ENCODE assay signal across 8 cellular contexts in the genomic region with DNA sequence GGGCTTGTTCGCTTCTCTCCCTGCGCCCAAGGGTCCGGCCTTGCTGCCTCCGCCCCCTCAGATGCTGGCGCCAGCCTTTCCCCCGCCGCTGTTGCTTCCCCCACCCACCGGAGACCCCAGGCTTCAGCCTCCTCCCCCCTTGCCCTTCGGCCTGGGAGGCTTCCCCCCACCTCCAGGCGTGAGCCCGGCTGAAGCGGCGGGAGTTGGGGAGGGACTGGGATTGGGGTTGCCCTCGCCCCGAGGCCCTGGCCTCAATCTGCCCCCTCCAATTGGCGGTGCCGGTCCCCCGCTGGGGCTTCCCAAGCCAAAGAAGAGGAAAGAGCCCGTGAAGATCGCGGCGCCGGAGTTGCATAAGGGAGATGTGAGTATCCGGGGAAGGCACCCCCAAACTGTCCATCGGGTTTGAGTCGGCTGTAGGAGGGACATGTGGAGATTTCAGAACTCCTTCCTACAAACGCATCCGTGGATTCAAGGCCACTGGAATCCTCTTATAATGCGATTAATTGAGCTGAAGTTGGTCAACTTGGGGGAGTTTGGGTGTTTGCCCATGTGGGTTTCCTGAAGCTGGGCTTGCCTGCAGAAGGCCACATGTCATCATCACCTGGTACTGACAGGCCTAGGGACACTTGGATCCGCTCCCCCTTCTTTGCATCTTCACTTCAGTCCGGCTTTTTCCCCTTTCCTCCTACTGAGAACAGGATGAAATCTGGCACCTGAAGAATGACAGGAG. TPM values are rescaled to one million over a fixed set of nuclear protein-coding genes. Genes with fewer than 3 reads are reported as not detected.
DNase-seq lines count a peak whose midpoint lies in the region; ATAC-seq, FAIRE-seq and TF ChIP-seq lines count a peak whose summit lies in the region.

No MANE protein-coding gene starts in this region.

- FAIRE-seq in HTR-8/SVneo (lab: Jason Lieb, UNC) = no peak

- no peak overlapping the region for H4K5ac ChIP-seq in H9 (ENCODE audit: insufficient read length, low read depth, low read length)

- H3K9me3 Mint-ChIP-seq in H9 = no peaks in the 10 kb centered on the region

- H3K27me3 Mint-ChIP-seq in H9 (ENCODE audit: low read depth) = no peaks in the 10 kb centered on the region

- intact Hi-C loops in uterus (cut with DNase I; ENCODE audit: low total_unique reads) = no loop called here

- H3K18ac ChIP-seq in H9 (ENCODE audit: insufficient read length, low read depth, low read length) = peak overlapping the region; percentile 69

- H3K27me3 ChIP-seq in DND-41 (ENCODE audit: insufficient read depth, low read length, poor library complexity) (no peaks in the 10 kb centered on the region), H9 (ENCODE audit: insufficient read depth, low read length) (no peaks in the 10 kb centered on the region), SJSA1 (replicated peaks) (no peaks in the 10 kb centered on the region), mucosa of rectum (ENCODE audit: control insufficient read depth in 2 of 2, insufficient read depth in 2 of 2, low read length in 2 of 2) (no peaks in the 10 kb centered on the region), uterus (no peaks in the 10 kb centered on the region)
- no peaks in the 10 kb centered on the region for H3K27me3 ChIP-seq in effector memory CD4-positive, alpha-beta T cell (replicated peaks; ENCODE audit: control insufficient read depth, insufficient read depth, low read length, poor library complexity, severe bottlenecking)

- 0 out of 3 replicates have a peak, but pooled peaks have one; percentile 1 for ATAC-seq in DND-41 (ENCODE audit: insufficient read depth, low read depth)

- peak overlapping the region in 1 of 3 experiments; percentile 16; a peak in 5 of 7 replicates for H3K27ac Mint-ChIP-seq in H9

- no peak overlapping the region for H2BK120ac ChIP-seq in H9 (ENCODE audit: low read depth, low read length, poor library complexity, severe bottlenecking)

- WGBS in H9 (ENCODE audit: extremely low coverage, insufficient read length, low lambda C conversion rate) = no CpG with 5 or more reads among the region's 31 CpGs

- no peak overlapping the region for H3T11ph ChIP-seq in H9 (ENCODE audit: low read length)

- no peak overlapping the region for H3K23ac ChIP-seq in H9 (ENCODE audit: insufficient read length, low read depth, low read length)

- H2BK15ac ChIP-seq in H9 (ENCODE audit: low read depth, low read length) = no peak overlapping the region

- H3K79me1 ChIP-seq in H9 (ENCODE audit: insufficient read depth, low read depth, low read length, poor library complexity, severe bottlenecking) = peaks cover 9% of the 10 kb centered on the region

- H3K79me2 ChIP-seq in DND-41 (ENCODE audit: insufficient read depth, low read length) = peaks cover 70% of the 10 kb centered on the region
- peaks cover 28% of the 10 kb centered on the region for H3K79me2 ChIP-seq in H9 (ENCODE audit: insufficient read depth, low read length)

- H4K20me1 ChIP-seq in DND-41 (ENCODE audit: insufficient read depth, low read length) (peaks cover 29% of the 10 kb centered on the region), H9 (ENCODE audit: control insufficient read depth, insufficient read depth, insufficient read length) (no peaks in the 10 kb centered on the region)

- H4K8ac ChIP-seq in H9 (replicated peaks; ENCODE audit: insufficient read length, low read depth, low read length) = no peak overlapping the region

- H3K27ac ChIP-seq in DND-41 (ENCODE audit: low read length) (peak overlapping the region; percentile 84), H9 (ENCODE audit: insufficient read length, low read depth, low read length) (no peak overlapping the region), SJSA1 (peak overlapping the region; percentile 49), mucosa of rectum (ENCODE audit: low read depth in 2 of 2, low read length in 2 of 2) (peak overlapping the region; percentile 85 to 92), uterus (peak overlapping the region; percentile 84 to 96)
- H3K27ac ChIP-seq in effector memory CD4-positive, alpha-beta T cell (ENCODE audit: insufficient read depth, low read length, poor library complexity, severe bottlenecking) = peak overlapping the region; percentile 98

- no peak overlapping the region for H3K4me3 Mint-ChIP-seq in H9

- peaks cover 17% of the 10 kb centered on the region for H3K23me2 ChIP-seq in H9 (ENCODE audit: insufficient read length, low read depth, low read length, poor library complexity, severe bottlenecking)

- peak overlapping the region; percentile 64; the same call in 1 of the 2 replicates for H3K14ac ChIP-seq in H9 (ENCODE audit: insufficient read depth, low read length)

- H3K9ac ChIP-seq in DND-41 (ENCODE audit: low read depth, low read length) (peak overlapping the region; percentile 90), H9 (ENCODE audit: extremely low read depth, insufficient read length, low read length) (peak overlapping the region; percentile 88), mucosa of rectum (ENCODE audit: low read depth in 1 of 2, low read length in 2 of 2) (peak overlapping the region; percentile 95 to 99)

- H3K4me1 Mint-ChIP-seq in H9 = peaks cover 31 to 40% of the 10 kb centered on the region in 2 experiments

- H2BK5ac ChIP-seq in H9 (ENCODE audit: insufficient read length, low read length) = no peak overlapping the region

- H4K91ac ChIP-seq in H9 (ENCODE audit: insufficient read length, low read depth, low read length) = no peak overlapping the region

- H2AK5ac ChIP-seq in H9 (ENCODE audit: insufficient read length, low read length) = no peak overlapping the region

- H3K4me2 ChIP-seq in DND-41 (ENCODE audit: insufficient read depth, low read length) (peak overlapping the region; percentile 69), H9 (ENCODE audit: insufficient read depth, insufficient read length, low read length) (peak overlapping the region; percentile 93)

- no peak overlapping the region for H2BK20ac ChIP-seq in H9 (ENCODE audit: low read depth, low read length, poor library complexity, severe bottlenecking)

- DNase-seq in DND-41 = no peak
- peak; percentile 45 for DNase-seq in H9
- peak; percentile 33 to 50 for DNase-seq in SJSA1 (ENCODE audit: low read depth in 1 of 2, low spot score in 2 of 2)
- DNase-seq in effector memory CD4-positive, alpha-beta T cell = peak; percentile 9 to 33 (median 15)
- peak in 1 of 2 donors; percentile 34 for DNase-seq in uterus
- DNase-seq in COR-L47 (lab: John Stamatoyannopoulos, UW) = no peak
- no peak for DNase-seq in HTR-8/SVneo (ENCODE audit: insufficient read length, low spot score)

- H3K36me3 Mint-ChIP-seq in H9 (ENCODE audit: insufficient read depth in 1 of 3, low read depth in 3 of 3) = peaks cover 11 to 32% (median 27%) of the 10 kb centered on the region in 3 experiments

- H2AFZ ChIP-seq in DND-41 (ENCODE audit: low read depth, low read length) (peak overlapping the region; percentile 70), H9 (ENCODE audit: low read length) (no peak overlapping the region)

- H3K36me3 ChIP-seq in DND-41 (ENCODE audit: insufficient read depth, low read length) (peaks cover 32% of the 10 kb centered on the region), SJSA1 (peaks cover 35% of the 10 kb centered on the region), mucosa of rectum (ENCODE audit: control insufficient read depth in 2 of 2, insufficient read depth in 2 of 2, low read length in 2 of 2) (peaks cover 5 to 17% of the 10 kb centered on the region in 2 donors), uterus (no peaks in the 10 kb centered on the region)
- peaks cover 9% of the 10 kb centered on the region for H3K36me3 ChIP-seq in effector memory CD4-positive, alpha-beta T cell (ENCODE audit: control insufficient read depth, insufficient read depth, low read length)

- no peaks in the 10 kb centered on the region for H3K9me3 ChIP-seq in DND-41 (ENCODE audit: insufficient read depth, low read length, severe bottlenecking)
- no peaks in the 10 kb centered on the region for H3K9me3 ChIP-seq in H9 (ENCODE audit: control insufficient read depth, low read depth, low read length)
- no peaks in the 10 kb centered on the region for H3K9me3 ChIP-seq in SJSA1 (replicated peaks)
- H3K9me3 ChIP-seq in effector memory CD4-positive, alpha-beta T cell (ENCODE audit: control insufficient read depth, low read length) = no peaks in the 10 kb centered on the region
- no peaks in the 10 kb centered on the region for H3K9me3 ChIP-seq in mucosa of rectum (ENCODE audit: control insufficient read depth in 2 of 2, low read length in 2 of 2)
- H3K9me3 ChIP-seq in uterus = no peaks in the 10 kb centered on the region

- H3K56ac ChIP-seq in H9 (ENCODE audit: insufficient read length, low read depth, low read length) = no peak overlapping the region

- no peak overlapping the region for H3K4ac ChIP-seq in H9 (ENCODE audit: low read depth, low read length)

- no peak overlapping the region for H2BK12ac ChIP-seq in H9 (ENCODE audit: insufficient read length, low read depth, low read length)

- TF ChIP-seq CTCF in DND-41 (IDR thresholded peaks at IDR 0.05; ENCODE audit: borderline replicate concordance, extremely low read depth, low read length, poor library complexity, severe bottlenecking) = no peak
- no peak for TF ChIP-seq CTCF in H9 (conservative IDR thresholded peaks at IDR 0.05)
- TF ChIP-seq CTCF in uterus (IDR thresholded peaks at IDR 0.05) = no peak

- H3K4me3 ChIP-seq in DND-41 (ENCODE audit: low read depth in 1 of 2, low read length in 2 of 2) = peak overlapping the region; percentile 79 to 87
- H3K4me3 ChIP-seq in SJSA1 = peak overlapping the region; percentile 62
- H3K4me3 ChIP-seq in effector memory CD4-positive, alpha-beta T cell (ENCODE audit: insufficient read depth, low read depth, low read length, poor library complexity, severe bottlenecking) = peak overlapping the region; percentile 93
- H3K4me3 ChIP-seq in mucosa of rectum (ENCODE audit: low read length in 2 of 2) = peak overlapping the region; percentile 83 to 87
- peak overlapping the region; percentile 89 to 90 for H3K4me3 ChIP-seq in uterus

- H3K4me1 ChIP-seq in DND-41 (ENCODE audit: insufficient read depth, low read length) (peaks cover 51% of the 10 kb centered on the region), H9 (ENCODE audit: insufficient read depth, low read length) (no peaks in the 10 kb centered on the region; the same call in 1 of the 2 replicates), SJSA1 (replicated peaks) (peaks cover 20% of the 10 kb centered on the region), mucosa of rectum (ENCODE audit: control insufficient read depth in 2 of 2, insufficient read depth in 2 of 2, low read length in 2 of 2) (peaks cover 18 to 23% of the 10 kb centered on the region in 2 donors), uterus (peaks cover 6 to 13% of the 10 kb centered on the region in 2 donors)
- peaks cover 28% of the 10 kb centered on the region for H3K4me1 ChIP-seq in effector memory CD4-positive, alpha-beta T cell (ENCODE audit: control insufficient read depth, insufficient read depth, low read length, poor library complexity, severe bottlenecking)

- no peak for TF ChIP-seq POLR2A in uterus (IDR thresholded peaks at IDR 0.05)

RNA-seq across cellular contexts. Expression of a gene that starts 0.7 kb away (rescaled TPM):
- 129 TPM in 2 replicates for total RNA-seq in H9 (2021)
- total RNA-seq in SJSA1 (2014; rRNA removed; shearing (Covaris generic)) = 36.9 and 37.3 TPM in 2 replicates
- total RNA-seq in uterus = 10 to 100 TPM; 22.7 to 71.9 (median 29.1) TPM

RNA-seq across cellular contexts. Expression of a gene that starts 16.6 kb away (rescaled TPM):
- total RNA-seq in H9 (2021) = 308 and 310 TPM in 2 replicates
- 324 and 387 TPM in 2 replicates for total RNA-seq in SJSA1 (2014; rRNA removed; shearing (Covaris generic))
- total RNA-seq in uterus = 100 to 1,000 TPM in 2 of 4 donors, 10 to 100 TPM in 2; 41.2 to 150 (median 73.7) TPM

RNA-seq across cellular contexts. Expression of a gene that starts 27.2 kb away (rescaled TPM):
- total RNA-seq in H9 (2021) (27.3 and 29.0 TPM in 2 replicates), uterus (10 to 100 TPM in 3 of 4 donors, 1 to 10 TPM in 1; 8.2 to 58.5 (median 23.8) TPM)
- 70.0 and 126 TPM in 2 replicates for total RNA-seq in SJSA1 (2014; rRNA removed; shearing (Covaris generic))

RNA-seq across cellular contexts. Expression of a gene that starts 39.5 kb away (rescaled TPM):
- total RNA-seq in H9 (2021) (52.4 and 57.6 TPM in 2 replicates), uterus (10 to 100 TPM in 2 of 4 donors, 1 to 10 TPM in 2; 3.6 to 24.8 (median 10.2) TPM)
- 13.8 and 21.5 TPM in 2 replicates for total RNA-seq in SJSA1 (2014; rRNA removed; shearing (Covaris generic))

RNA-seq across cellular contexts. Expression of a gene that starts 39.8 kb away (rescaled TPM):
- total RNA-seq in H9 (2021) (24.4 and 26.2 TPM in 2 replicates), uterus (10 to 100 TPM in 3 of 4 donors, 1 to 10 TPM in 1; 3.5 to 69.7 (median 29.4) TPM)
- total RNA-seq in SJSA1 (2014; rRNA removed; shearing (Covaris generic)) = 6.4 and 6.5 TPM in 2 replicates

Comparison
In these comparisons a context has a peak if more than half of its experiments do, and no peak if none do; other contexts are left out.
1. DNase-seq: peak in H9 (single experiment), SJSA1 (2 of 2) and effector memory CD4-positive, alpha-beta T cell (3 of 3); none in DND-41 (single experiment), COR-L47 (single experiment) and HTR-8/SVneo (single experiment).
2. Peak in every context shown above with its lines, with median percentiles within 50 percentile points of each other: H3K4me3 ChIP-seq and H3K9ac ChIP-seq.